8 cellular contexts compared by ENCODE assay signal in the genomic region with DNA sequence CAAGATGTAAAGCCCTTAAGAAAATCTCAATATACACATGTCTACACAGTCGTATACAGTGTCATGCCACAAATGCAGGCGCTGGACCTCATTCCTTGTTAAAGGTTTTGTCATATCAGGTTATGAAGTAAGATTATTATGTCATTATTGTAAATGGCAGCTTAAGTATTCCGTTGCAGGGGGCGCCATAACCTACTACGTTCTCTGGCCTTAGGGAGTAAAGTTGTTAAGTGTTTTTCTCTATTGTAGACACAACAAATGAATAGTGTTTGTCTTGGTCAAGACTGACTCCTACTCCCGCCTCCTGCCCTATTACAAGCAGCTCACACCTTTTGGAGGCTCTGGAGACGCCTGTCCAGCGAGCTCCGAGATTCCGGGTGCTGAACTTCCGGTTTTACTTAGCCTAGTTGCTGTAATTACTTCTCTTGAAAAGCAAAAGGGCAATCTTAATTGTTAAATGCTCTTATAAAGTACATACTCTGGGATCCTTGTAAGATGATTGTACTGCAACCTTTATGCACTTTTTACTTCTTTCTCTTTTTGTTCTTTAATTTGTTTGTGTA. TPM values are rescaled to one million over a fixed set of nuclear protein-coding genes. Genes with fewer than 3 reads are reported as not detected.
A peak's percentile ranks its signal among the peaks of the same experiment; 100 is the strongest.
DNase-seq lines count a peak whose midpoint lies in the region; TF ChIP-seq lines count a peak whose summit lies in the region.

No MANE protein-coding gene starts in this region.

- peak overlapping the region; percentile 87 for H3K27ac ChIP-seq in skeletal muscle tissue (ENCODE audit: low read depth, low read length)

- H3K27me3 ChIP-seq in HAP-1 (ENCODE audit: low read depth) (no peaks in the 10 kb centered on the region), skeletal muscle tissue (ENCODE audit: control insufficient read depth in 3 of 3, insufficient read depth in 3 of 3, low read length in 3 of 3) (no peaks in the 10 kb centered on the region)

- DNase-seq in GM10248 (ENCODE audit: extremely low spot score) (peak; percentile 34), HAP-1 (ENCODE audit: low spot score in 2 of 2) (peak; percentile 48 to 62), LoVo (ENCODE audit: low spot score) (peak; percentile 69), T-helper 1 cell (peak; percentile 22 to 66 (median 38)), astrocyte of the cerebellum (ENCODE audit: low read depth) (no peak), middle frontal gyrus (ENCODE audit: extremely low spot score, low spot score) (no peak)

- TF ChIP-seq CTCF in GM10248 (IDR thresholded peaks at IDR 0.05; ENCODE audit: control extremely low read depth, extremely low read depth, low read depth, missing control alignments) (peak; percentile 50), astrocyte of the cerebellum (IDR thresholded peaks at IDR 0.05; ENCODE audit: low read depth, low read length, missing control alignments) (peak; percentile 51)

- H3K4me3 ChIP-seq in HAP-1 (peak overlapping the region; percentile 86), astrocyte of the cerebellum (ENCODE audit: low read depth, low read length) (peak overlapping the region; percentile 88), iPS-11a (ENCODE audit: low read depth, low read length) (peak overlapping the region; percentile 77), skeletal muscle tissue (ENCODE audit: low read length in 3 of 3) (peak overlapping the region; percentile 83 to 91 (median 89))

- peaks cover 10% of the 10 kb centered on the region; the same call in 1 of the 2 replicates for H3K4me1 ChIP-seq in HAP-1
- H3K4me1 ChIP-seq in skeletal muscle tissue (ENCODE audit: control insufficient read depth in 3 of 3, insufficient read depth in 3 of 3, low read length in 3 of 3): peaks cover 3 to 6% (median 6%) of the 10 kb centered on the region in 3 donors

- in situ Hi-C loops in HAP-1 (cut with MboI; ENCODE audit: low sequenced_read_pairs): loop anchor here (25.0 kb wide), 1 partner anchor 561 kb away; a partner anchor contains a TSS
- in situ Hi-C loops in astrocyte of the cerebellum (cut with HindIII; ENCODE audit: low sequenced_read_pairs): no loop called here

- POLR2A ChIA-PET in GM10248 (lab: Yijun Ruan, JAX): interaction anchor here (1.5 kb wide), 1 partner anchor 202 kb away, joined by 5 read pairs; a partner anchor contains a TSS

- H3K9me3 ChIP-seq in HAP-1 (peaks cover 1% of the 10 kb centered on the region; the same call in 1 of the 2 replicates), skeletal muscle tissue (ENCODE audit: control insufficient read depth in 3 of 3, low read length in 3 of 3) (no peaks in the 10 kb centered on the region)

- H3K36me3 ChIP-seq in HAP-1 (replicated peaks) (peaks cover 41% of the 10 kb centered on the region), skeletal muscle tissue (ENCODE audit: control insufficient read depth in 3 of 3, insufficient read depth in 3 of 3, low read length in 3 of 3) (peaks cover 15 to 36% (median 33%) of the 10 kb centered on the region in 3 donors)

- CTCF ChIA-PET in GM10248 (lab: Yijun Ruan, JAX): interaction anchor here (0.7 to 6.1 kb wide), 33 partner anchors 9 to 1358 kb away, joined by 3 to 126 read pairs (median 5); a partner anchor contains a TSS

- peak overlapping the region; percentile 43 to 95 (median 80) for H3K9ac ChIP-seq in skeletal muscle tissue (ENCODE audit: low read depth in 1 of 3, low read length in 3 of 3)

RNA-seq across cellular contexts. Expression of a gene that starts 1.0 kb away (rescaled TPM):
- 30.3 TPM for total RNA-seq in skeletal muscle tissue

RNA-seq across cellular contexts. Expression of a gene that starts 29.5 kb away (rescaled TPM):
- total RNA-seq in skeletal muscle tissue: not detected

Comparison
In these comparisons a context has a peak if more than half of its experiments do, and no peak if none do; other contexts are left out.
1. DNase-seq: peak in GM10248 (single experiment), HAP-1 (2 of 2), LoVo (single experiment) and T-helper 1 cell (5 of 5); none in astrocyte of the cerebellum (single experiment) and middle frontal gyrus (single experiment).
2. Peak in every context shown above with its lines, with median percentiles within 50 percentile points of each other: H3K4me3 ChIP-seq.